ENCODE assay signal across 25 cellular contexts in genomic region chr7:152112829-152113228, GRCh38.
"Had no signal": no experiment of that assay in that cellular context is flagged by ENCODE, and none has a peak within 500 bp of the region (broad histone marks: within the 10 kb centered on the region; RNA-seq: fewer than 3 reads in every experiment).

No MANE protein-coding gene starts in this region.

- H3K4me3 ChIP-seq: coronary artery, dorsolateral prefrontal cortex, esophagus muscularis mucosa, gastroesophageal sphincter, heart left ventricle, hepatocyte, left lung, lower lobe of right lung, mucosa of descending colon had no signal

- H3K9me3 ChIP-seq: esophagus muscularis mucosa, gastroesophageal sphincter, heart left ventricle, left lung, lower lobe of right lung, mucosa of descending colon had no signal

- H3K27me3 ChIP-seq: dorsolateral prefrontal cortex, esophagus muscularis mucosa, foreskin keratinocyte, gastroesophageal sphincter, heart left ventricle, hepatocyte, left lung had no signal

- DNase-seq: dermis blood vessel endothelial cell; dorsolateral prefrontal cortex; effector CD4-positive, alpha-beta T cell; effector memory CD4-positive, alpha-beta T cell; foreskin keratinocyte; heart left ventricle; hypothalamus; immature natural killer cell; islet precursor cell; kidney; kidney glomerular epithelial cell; left cardiac atrium; left lung; left ventricle myocardium superior; lower lobe of right lung; mesenchymal stem cell; mucosa of descending colon; naive B cell had no signal

- FAIRE-seq: colon, endothelial cell of umbilical vein, frontal cortex, kidney had no signal

- ATAC-seq: foreskin keratinocyte, gastroesophageal sphincter, heart left ventricle, left cardiac atrium, left lung, left ventricle myocardium superior, lower lobe of right lung, mucosa of descending colon had no signal

- H3K4me2 ChIP-seq: hepatocyte had no signal

- H3K4me1 ChIP-seq: esophagus muscularis mucosa, foreskin keratinocyte, gastroesophageal sphincter, lower lobe of right lung had no signal

- H2AFZ ChIP-seq: hepatocyte had no signal

- H3K79me2 ChIP-seq: hepatocyte had no signal

- H3K27ac ChIP-seq: coronary artery, dorsolateral prefrontal cortex, esophagus muscularis mucosa, foreskin keratinocyte, gastroesophageal sphincter, heart left ventricle, hepatocyte, left lung, lower lobe of right lung had no signal
